In the genomic region with DNA sequence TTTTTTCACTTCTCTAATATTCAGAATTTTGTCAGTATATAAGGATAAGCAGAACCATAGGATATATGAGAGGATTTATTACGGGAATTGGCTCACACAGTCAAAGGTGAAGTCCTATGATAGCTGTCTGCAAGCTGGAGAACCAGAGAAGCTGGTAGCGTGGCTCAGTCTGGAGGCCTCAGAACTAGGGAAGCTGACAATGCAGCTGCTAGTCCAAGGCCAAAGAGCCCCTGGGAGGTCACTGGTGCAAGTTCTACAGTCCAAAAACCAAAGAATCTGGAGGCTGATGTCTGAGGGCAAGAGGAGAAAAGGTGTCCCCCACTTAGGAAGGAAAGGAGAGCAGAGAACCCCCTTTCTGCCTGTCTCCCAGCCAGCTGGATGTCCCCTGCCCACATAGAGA, we compare ENCODE assay signal across 7 cellular contexts.
"Had no signal": no experiment of that assay in that cellular context is flagged by ENCODE, and none has a peak within 500 bp of the region (broad histone marks: within the 10 kb centered on the region; RNA-seq: fewer than 3 reads in every experiment).

No MANE protein-coding gene starts in this region.

- H3K9me3 Mint-ChIP-seq: IgD-negative memory B cell had no signal

- H3K27ac ChIP-seq: HL-60 had no signal

- FAIRE-seq: HTR-8/SVneo, K562 had no signal

- H3K4me1 Mint-ChIP-seq: IgD-negative memory B cell had no signal

- ATAC-seq: K562 had no signal

- H3K27ac Mint-ChIP-seq: IgD-negative memory B cell had no signal

- H3K36me3 Mint-ChIP-seq: IgD-negative memory B cell had no signal

- H3K4me3 Mint-ChIP-seq: IgD-negative memory B cell had no signal

- H3K4me3 ChIP-seq: K562 had no signal

- DNase-seq: IMR-90, KBM-7, KG1 had no signal
